Comparison of ENCODE assay signal across 22 cellular contexts in the genomic region with DNA sequence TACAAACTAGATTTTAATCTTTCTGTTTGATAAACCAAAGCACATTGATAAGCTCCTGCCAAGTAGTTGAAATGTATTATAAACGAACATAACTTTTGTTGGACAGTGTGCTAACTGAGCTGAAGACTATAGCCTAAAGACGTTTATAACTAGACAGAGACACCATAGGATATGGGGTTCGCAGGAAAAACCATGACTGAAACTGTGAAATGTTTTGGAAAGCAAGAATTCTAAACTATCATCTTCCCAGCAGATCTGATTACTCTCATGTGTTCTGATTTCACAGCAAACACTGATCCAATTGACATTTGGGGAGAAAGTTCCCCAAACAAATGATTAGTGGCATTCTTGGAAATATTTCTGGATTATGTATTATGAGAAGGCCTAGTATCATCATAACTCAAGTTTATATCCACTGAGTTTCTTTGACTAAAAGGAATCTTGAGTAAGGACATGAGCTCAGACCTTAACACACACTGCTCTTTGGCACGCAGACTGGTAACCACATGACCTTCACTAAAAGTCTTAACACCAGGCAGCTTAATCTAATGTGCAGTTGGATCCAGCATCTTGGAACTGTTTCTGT.
DNase-seq lines count a peak whose midpoint lies in the region; ATAC-seq and TF ChIP-seq lines count a peak whose summit lies in the region.
"Had no signal": no experiment of that assay in that cellular context is flagged by ENCODE, and none has a peak within 500 bp of the region (broad histone marks: within the 10 kb centered on the region; RNA-seq: fewer than 3 reads in every experiment).

No MANE protein-coding gene starts in this region.

- no peaks in the 10 kb centered on the region for H3K36me3 ChIP-seq in heart left ventricle
- no peaks in the 10 kb centered on the region for H3K36me3 ChIP-seq in sigmoid colon
- H3K36me3 ChIP-seq: breast epithelium, esophagus squamous epithelium, WERI-Rb-1 had no signal

- TF ChIP-seq POLR2A in heart left ventricle (IDR thresholded peaks at IDR 0.05) (no peak), sigmoid colon (IDR thresholded peaks at IDR 0.05) (no peak)

- ATAC-seq in heart left ventricle (peak in 3 of 4 donors; percentile 42 to 59 (median 59)), HG03432 (IDR thresholded peaks at IDR 0.05; ENCODE audit: unreplicated experiment) (no peak), HG02852 (IDR thresholded peaks at IDR 0.05; ENCODE audit: unreplicated experiment) (no peak)
- ATAC-seq: activated T-cell treated with anti-CD3 and anti-CD28 coated beads, Interleukin-2, amount 50 U/mL, for 72 hours; GM12878; stimulated activated naive CD8-positive, alpha-beta T cell treated with anti-CD3 and anti-CD28 coated beads, Interleukin-15, Interleukin-2, amounts not matched to agents 100 U/mL and 50 U/mL, for 24 hours had no signal

- H3K4me3 ChIP-seq in heart left ventricle (no peak overlapping the region), sigmoid colon (no peak overlapping the region)
- H3K4me3 ChIP-seq: breast epithelium, esophagus squamous epithelium, GM12878 had no signal

- H3K27ac ChIP-seq in C4-2B (peak overlapping the region; percentile 79; the same call in 1 of the 2 replicates), heart left ventricle (peak overlapping the region in 2 of 12 donors; percentile 2 to 20), sigmoid colon (peak overlapping the region in 3 of 4 donors; percentile 26 to 55 (median 30))
- H3K27ac ChIP-seq: breast epithelium, WERI-Rb-1 had no signal

- peaks cover 0 to 15% (median 9%) of the 10 kb centered on the region in 12 donors for H3K4me1 ChIP-seq in heart left ventricle
- peaks cover 0 to 19% (median 16%) of the 10 kb centered on the region in 4 donors for H3K4me1 ChIP-seq in sigmoid colon
- H3K4me1 ChIP-seq: breast epithelium had no signal

- 68 to 75% (median 71%) methylated on average over 4 of the region's 4 CpGs for WGBS in heart left ventricle, 4 donors
- 43 to 68% methylated on average over 4 of the region's 4 CpGs for WGBS in sigmoid colon, 2 donors

- no peaks in the 10 kb centered on the region for H3K27me3 ChIP-seq in heart left ventricle
- H3K27me3 ChIP-seq in sigmoid colon = no peaks in the 10 kb centered on the region
- H3K27me3 ChIP-seq: breast epithelium, esophagus squamous epithelium had no signal

- DNase-seq in amniotic epithelial cell (ENCODE audit: low read depth) (peak; percentile 88), heart left ventricle (peak in 1 of 5 donors; percentile 55), sigmoid colon (peak; percentile 81), DMS114 treated with DMSO at 0.1 percent for 48 hours (lab: John Stamatoyannopoulos, UW; ENCODE audit: unreplicated experiment) (no peak)
- DNase-seq in activated CD8-positive, alpha-beta memory T cell treated with anti-CD3 and anti-CD28 coated beads, Interleukin-2, amount 50 U/mL, for 4 hours = no peak
- DNase-seq: activated CD4-positive, alpha-beta T cell treated with anti-CD3 and anti-CD28 coated beads, Interleukin-2, amount 50 U/mL, for 48 hours; activated T-cell treated with anti-CD3 and anti-CD28 coated beads, Interleukin-2, amount 50 U/mL, for 72 hours; effector CD4-positive, alpha-beta T cell; esophagus squamous epithelium; HFFc6; Karpas-422; kidney; NCI-H1092 treated with DMSO at 0.1 percent for 48 hours; NCI-H524 treated with DMSO at 0.1 percent for 48 hours; SHP77 treated with DMSO at 0.1 percent for 48 hours; stimulated activated naive CD8-positive, alpha-beta T cell treated with anti-CD3 and anti-CD28 coated beads, Interleukin-15, Interleukin-2, amounts not matched to agents 100 U/mL and 50 U/mL, for 24 hours; WERI-Rb-1 had no signal

- H3K9me3 ChIP-seq in heart left ventricle (peaks cover 0 to 11% (median 0%) of the 10 kb centered on the region in 12 donors), sigmoid colon (no peaks in the 10 kb centered on the region)
- H3K9me3 ChIP-seq: breast epithelium, esophagus squamous epithelium had no signal

- TF ChIP-seq CTCF in C4-2B (conservative IDR thresholded peaks at IDR 0.05) (no peak), heart left ventricle (IDR thresholded peaks at IDR 0.05) (no peak), sigmoid colon (IDR thresholded peaks at IDR 0.05) (no peak)

- no peak for TF ChIP-seq EP300 in sigmoid colon (IDR thresholded peaks at IDR 0.05)

- intact Hi-C loops in heart left ventricle (cut with DNase I) (no loop called here), sigmoid colon (cut with DNase I) (no loop called here)

Comparison
In these comparisons a context has a peak if more than half of its experiments do, and no peak if none do; other contexts are left out.
1. DNase-seq: peak in amniotic epithelial cell (single experiment) and sigmoid colon (single experiment); none in activated CD8-positive, alpha-beta memory T cell treated with anti-CD3 and anti-CD28 coated beads, Interleukin-2, amount 50 U/mL, for 4 hours (single experiment) and DMS114 treated with DMSO at 0.1 percent for 48 hours (single experiment).
2. ATAC-seq: peak in heart left ventricle (3 of 4); none in HG03432 (single experiment) and HG02852 (single experiment).